1 cellular context compared by ENCODE assay signal in genomic region chr14:73739899-73740685, GRCh38.
TF ChIP-seq lines count a peak whose summit lies in the region.

No MANE protein-coding gene starts in this region.

TF ChIP-seq in WTC11, 78 proteins besides CTCF, POLR2A, EP300 and RAD21 (continued from another document):
- TF ChIP-seq PREB (CRISPR knock-in tag; IDR thresholded peaks at IDR 0.05; ENCODE audit: borderline replicate concordance) (no peak), KAT7 (CRISPR knock-in tag; IDR thresholded peaks at IDR 0.05; ENCODE audit: borderline replicate concordance) (no peak), ZNF416 (CRISPR knock-in tag; IDR thresholded peaks at IDR 0.05) (no peak), FOXK1 (CRISPR knock-in tag; IDR thresholded peaks at IDR 0.05) (no peak), E2F4 (CRISPR knock-in tag; IDR thresholded peaks at IDR 0.05; ENCODE audit: borderline replicate concordance, low read depth) (no peak), HMGA2 (CRISPR knock-in tag; IDR thresholded peaks at IDR 0.05) (no peak), ZNF423 (CRISPR knock-in tag; IDR thresholded peaks at IDR 0.05) (no peak), MLX (CRISPR knock-in tag; IDR thresholded peaks at IDR 0.05) (no peak), SOX15 (CRISPR knock-in tag; IDR thresholded peaks at IDR 0.05) (no peak)
